8 cellular contexts compared by ENCODE assay signal in genomic region chr11:44627911-44628729, GRCh38.
DNase-seq lines count a peak whose midpoint lies in the region; ATAC-seq and TF ChIP-seq lines count a peak whose summit lies in the region.

No MANE protein-coding gene starts in this region.

- peak; percentile 68 for ATAC-seq in GM21390 (IDR thresholded peaks at IDR 0.05; ENCODE audit: unreplicated experiment)

- H3K36me3 Mint-ChIP-seq in nephron progenitor cell (ENCODE audit: low read depth), result no peaks in the 10 kb centered on the region

- no peak overlapping the region for H3K4me3 Mint-ChIP-seq in nephron progenitor cell

- H3K27ac Mint-ChIP-seq in nephron progenitor cell, result peak overlapping the region; percentile 70

- TF ChIP-seq CTCF in nephron progenitor cell (IDR thresholded peaks at IDR 0.05), result no peak

- H3K27me3 Mint-ChIP-seq in nephron progenitor cell (ENCODE audit: low read depth, poor library complexity), result peaks cover 28% of the 10 kb centered on the region

- DNase-seq in DMS79 (lab: John Stamatoyannopoulos, UW) (peak; percentile 21), NCI-H1105 treated with DMSO at 0.1 percent for 48 hours (lab: John Stamatoyannopoulos, UW) (peak; percentile 72), dermis blood vessel endothelial cell (peak; percentile 65), nephron progenitor cell (no peak), activated gamma-delta T cell (lab: John Stamatoyannopoulos, UW) (no peak), NCI-H2107 (lab: John Stamatoyannopoulos, UW) (no peak), SW480 (ENCODE audit: low spot score) (no peak)

- peaks cover 63% of the 10 kb centered on the region for H3K4me1 Mint-ChIP-seq in nephron progenitor cell

- H3K9me3 Mint-ChIP-seq in nephron progenitor cell, result no peaks in the 10 kb centered on the region

Comparison
In these comparisons a context has a peak if more than half of its experiments do, and no peak if none do; other contexts are left out.
1. DNase-seq: peak in DMS79 (single experiment), NCI-H1105 treated with DMSO at 0.1 percent for 48 hours (single experiment) and dermis blood vessel endothelial cell (single experiment); none in nephron progenitor cell (single experiment), activated gamma-delta T cell (single experiment), NCI-H2107 (single experiment) and SW480 (single experiment).